In genomic region chr9:15079989-15080388, GRCh38 we compare ENCODE assay signal across 1 cellular context.
A peak's percentile ranks its signal among the peaks of the same experiment; 100 is the strongest.
TF ChIP-seq lines count a peak whose summit lies in the region.

No MANE protein-coding gene starts in this region.

TF ChIP-seq in HepG2, 621 proteins besides CTCF, POLR2A, EP300 and RAD21 (continued from another document and continues in another):
- TF ChIP-seq AHDC1 (CRISPR knock-in tag; IDR thresholded peaks at IDR 0.05; ENCODE audit: borderline replicate concordance) (peak; percentile 84), ZNF143 (CRISPR knock-in tag; IDR thresholded peaks at IDR 0.05) (peak; percentile 26; the same call in 1 of the 2 replicates), PPARG (CRISPR knock-in tag; conservative IDR thresholded peaks at IDR 0.05) (peak; percentile 87), ISL2 (CRISPR knock-in tag; IDR thresholded peaks at IDR 0.05) (peak; percentile 94), ZNF766 (CRISPR knock-in tag; IDR thresholded peaks at IDR 0.05; ENCODE audit: borderline replicate concordance) (0 out of 2 replicates have a peak, but pooled peaks have one; percentile 23), ZNF230 (CRISPR knock-in tag; IDR thresholded peaks at IDR 0.05) (no peak), ARNT (IDR thresholded peaks at IDR 0.05) (no peak), ZGPAT (CRISPR knock-in tag; IDR thresholded peaks at IDR 0.05) (peak; percentile 80), ZNF317 (CRISPR knock-in tag; IDR thresholded peaks at IDR 0.05) (no peak), TFDP2 (CRISPR knock-in tag; IDR thresholded peaks at IDR 0.05) (peak; percentile 39; the same call in 1 of the 2 replicates), ELF3 (CRISPR knock-in tag; IDR thresholded peaks at IDR 0.05) (peak; percentile 57; the same call in 1 of the 2 replicates), ZNF709 (CRISPR knock-in tag; IDR thresholded peaks at IDR 0.05) (peak; percentile 50; the same call in 1 of the 2 replicates), ZNF816 (CRISPR knock-in tag; IDR thresholded peaks at IDR 0.05; ENCODE audit: borderline replicate concordance) (no peak), YEATS2 (CRISPR knock-in tag; IDR thresholded peaks at IDR 0.05; ENCODE audit: borderline replicate concordance) (peak; percentile 19; the same call in 1 of the 2 replicates), ZNF841 (CRISPR knock-in tag; IDR thresholded peaks at IDR 0.05; ENCODE audit: borderline replicate concordance) (no peak), ZNF546 (CRISPR knock-in tag; conservative IDR thresholded peaks at IDR 0.05) (no peak), U2AF1 (optimal IDR thresholded peaks at IDR 0.05; ENCODE audit: low read depth, low read length) (no peak), BATF2 (CRISPR knock-in tag; IDR thresholded peaks at IDR 0.05) (no peak), TCF7L2 (IDR thresholded peaks at IDR 0.05; ENCODE audit: low read depth, low read length) (peak; percentile 41; the same call in 1 of the 2 replicates), XBP1 (CRISPR knock-in tag; IDR thresholded peaks at IDR 0.05) (no peak), ELF1 (CRISPR knock-in tag; IDR thresholded peaks at IDR 0.05) (peak; percentile 42; the same call in 1 of the 2 replicates), ZNF318 (CRISPR knock-in tag; IDR thresholded peaks at IDR 0.05) (no peak), NFIC (IDR thresholded peaks at IDR 0.05; ENCODE audit: low read length) (no peak), USF2 (IDR thresholded peaks at IDR 0.05; ENCODE audit: low read depth, low read length) (no peak), USF2 (CRISPR knock-in tag; IDR thresholded peaks at IDR 0.05; ENCODE audit: borderline replicate concordance) (no peak), ZNF850 (CRISPR knock-in tag; conservative IDR thresholded peaks at IDR 0.05) (no peak), MIER2 (CRISPR knock-in tag; IDR thresholded peaks at IDR 0.05) (peak; percentile 71), ZNF710 (CRISPR knock-in tag; IDR thresholded peaks at IDR 0.05; ENCODE audit: borderline replicate concordance) (peak; percentile 77; the same call in 1 of the 2 replicates), GABPB1 (CRISPR knock-in tag; IDR thresholded peaks at IDR 0.05) (peak; percentile 35; the same call in 1 of the 2 replicates), ZBTB39 (CRISPR knock-in tag; IDR thresholded peaks at IDR 0.05) (peak; percentile 91), SP5 (CRISPR knock-in tag; IDR thresholded peaks at IDR 0.05; ENCODE audit: borderline replicate concordance, low read depth) (peak; percentile 98), KDM1A (CRISPR knock-in tag; IDR thresholded peaks at IDR 0.05) (peak; percentile 76; the same call in 1 of the 2 replicates), ZNF557 (CRISPR knock-in tag; IDR thresholded peaks at IDR 0.05) (no peak), NR2F2 (IDR thresholded peaks at IDR 0.05; ENCODE audit: borderline replicate concordance, low read depth) (no peak; the same call in 1 of the 2 replicates)
